20 cellular contexts compared by ENCODE assay signal in the genomic region with DNA sequence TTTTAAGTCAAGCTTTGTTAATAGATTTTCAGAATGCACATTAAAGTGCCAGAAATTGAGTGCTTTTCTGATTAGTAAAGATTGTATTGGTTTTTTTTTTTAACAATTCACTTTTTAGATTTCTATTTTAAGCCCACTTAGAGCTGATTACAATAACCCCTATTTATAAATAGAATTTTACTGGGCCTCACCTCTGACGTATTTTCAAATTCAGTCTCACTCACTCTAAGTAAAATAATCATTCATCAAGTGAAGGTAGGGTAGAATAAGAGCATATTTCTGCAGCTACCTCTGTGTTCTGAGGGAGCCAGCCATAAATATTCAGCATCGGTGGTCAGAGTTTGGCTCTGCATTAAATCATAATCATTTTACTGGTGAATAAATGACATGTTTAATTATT.
DNase-seq lines count a peak whose midpoint lies in the region; ATAC-seq and TF ChIP-seq lines count a peak whose summit lies in the region.
"Had no signal": no experiment of that assay in that cellular context is flagged by ENCODE, and none has a peak within 500 bp of the region (broad histone marks: within the 10 kb centered on the region; RNA-seq: fewer than 3 reads in every experiment).

No MANE protein-coding gene starts in this region.

- H2AFZ ChIP-seq in neural progenitor cell (replicated peaks) = no peak overlapping the region
- H2AFZ ChIP-seq: GM23248 had no signal

- H3K4me1 ChIP-seq in heart right ventricle (peaks cover 0 to 29% (median 0%) of the 10 kb centered on the region in 9 donors), neural progenitor cell (peaks cover 47% of the 10 kb centered on the region)
- H3K4me1 ChIP-seq: Caco-2 had no signal

- H3K4me3 ChIP-seq in heart right ventricle (no peak overlapping the region), neural progenitor cell (no peak overlapping the region)
- H3K4me3 ChIP-seq: BLaER1, GM23248 had no signal

- H3K27me3 ChIP-seq in heart right ventricle (no peaks in the 10 kb centered on the region), neural progenitor cell (no peaks in the 10 kb centered on the region)
- H3K27me3 ChIP-seq: BLaER1 had no signal

- intact Hi-C loops in Right ventricle myocardium inferior (cut with DNase I) = no loop called here
- intact Hi-C loops in left cardiac atrium (cut with DNase I) = no loop called here
- intact Hi-C loops in heart right ventricle (cut with DNase I) = no loop called here
- intact Hi-C loops in cardiac septum (cut with DNase I) = no loop called here

- peaks cover 22% of the 10 kb centered on the region for H4K20me1 ChIP-seq in neural progenitor cell (ENCODE audit: low read depth)

- no peak overlapping the region for H3K4me3 Mint-ChIP-seq in chondrocyte (ENCODE audit: unreplicated experiment)
- no peak overlapping the region for H3K4me3 Mint-ChIP-seq in neural progenitor cell
- H3K4me3 Mint-ChIP-seq: B cell; CD4-positive, CD25-positive, alpha-beta regulatory T cell; CD8-positive, alpha-beta T cell; H9 had no signal

- WGBS in heart right ventricle, 2 donors = 51 to 69% methylated on average over 2 of the region's 2 CpGs

- no peak for TF ChIP-seq CTCF in heart right ventricle (IDR thresholded peaks at IDR 0.05)
- TF ChIP-seq CTCF in chondrocyte (IDR thresholded peaks at IDR 0.05) = no peak
- no peak for TF ChIP-seq CTCF in neural progenitor cell (IDR thresholded peaks at IDR 0.05)

- H3K36me3 Mint-ChIP-seq in chondrocyte (ENCODE audit: low read depth) = peaks cover 5% of the 10 kb centered on the region
- H3K36me3 Mint-ChIP-seq in neural progenitor cell = no peaks in the 10 kb centered on the region
- H3K36me3 Mint-ChIP-seq: CD4-positive, CD25-positive, alpha-beta regulatory T cell; CD8-positive, alpha-beta T cell had no signal

- H3K27ac ChIP-seq in heart right ventricle = peak overlapping the region in 2 of 10 donors; percentile 1 to 19
- H3K27ac ChIP-seq in neural progenitor cell = peak overlapping the region; percentile 6
- H3K27ac ChIP-seq: 22Rv1, BLaER1, C4-2B, GM23248 had no signal

- peaks cover 50% of the 10 kb centered on the region for H3K4me1 Mint-ChIP-seq in chondrocyte (ENCODE audit: low read depth)
- H3K4me1 Mint-ChIP-seq in neural progenitor cell = peaks cover 19% of the 10 kb centered on the region
- H3K4me1 Mint-ChIP-seq: B cell; CD4-positive, CD25-positive, alpha-beta regulatory T cell had no signal

- H3K9me3 ChIP-seq in heart right ventricle = peaks cover 0 to 5% (median 0%) of the 10 kb centered on the region in 11 donors
- H3K9me3 ChIP-seq in neural progenitor cell (ENCODE audit: low read depth) = peaks cover 6% of the 10 kb centered on the region
- H3K9me3 ChIP-seq: BLaER1, Caco-2 had no signal

- ATAC-seq in Right ventricle myocardium inferior (peak; percentile 20), left cardiac atrium (no peak), heart right ventricle (peak in 6 of 8 donors; percentile 48 to 77 (median 59)), HG02798 (IDR thresholded peaks at IDR 0.05; ENCODE audit: poor library complexity, unreplicated experiment) (no peak)
- no peak for ATAC-seq in activated CD4-positive, CD25-positive, alpha-beta regulatory T cell treated with anti-CD3 and anti-CD28 coated beads, Interleukin-2, amount 50 U/mL, for 24 hours
- ATAC-seq: CD8-positive, alpha-beta T cell; HCT116 had no signal

- no peak overlapping the region for H3K4me2 ChIP-seq in neural progenitor cell
- H3K4me2 ChIP-seq: BLaER1 had no signal

- H3F3A ChIP-seq in neural progenitor cell (ENCODE audit: low read depth) = peaks cover 19% of the 10 kb centered on the region

- H3K36me3 ChIP-seq in heart right ventricle = no peaks in the 10 kb centered on the region
- no peaks in the 10 kb centered on the region for H3K36me3 ChIP-seq in neural progenitor cell
- H3K36me3 ChIP-seq: BLaER1 had no signal

- no peaks in the 10 kb centered on the region for H3K27me3 Mint-ChIP-seq in chondrocyte (ENCODE audit: low read depth)
- H3K27me3 Mint-ChIP-seq in neural progenitor cell (ENCODE audit: insufficient read depth, low read depth) = no peaks in the 10 kb centered on the region

- H3K9me3 Mint-ChIP-seq in chondrocyte (ENCODE audit: low read depth) (no peaks in the 10 kb centered on the region), neural progenitor cell (peaks cover 4% of the 10 kb centered on the region)
- H3K9me3 Mint-ChIP-seq: CD8-positive, alpha-beta T cell had no signal

- H3K27ac Mint-ChIP-seq in chondrocyte (ENCODE audit: unreplicated experiment) = peak overlapping the region; percentile 2
- no peak overlapping the region for H3K27ac Mint-ChIP-seq in neural progenitor cell
- H3K27ac Mint-ChIP-seq: B cell; CD4-positive, CD25-positive, alpha-beta regulatory T cell; CD8-positive, alpha-beta T cell; H9 had no signal

- H3K9ac ChIP-seq in neural progenitor cell = no peak overlapping the region
- H3K9ac ChIP-seq: BLaER1, GM23248 had no signal

- peaks cover 67% of the 10 kb centered on the region for H3K79me2 ChIP-seq in neural progenitor cell (ENCODE audit: low read depth)

- DNase-seq in Right ventricle myocardium inferior (ENCODE audit: missing footprints) = no peak
- DNase-seq in left cardiac atrium = no peak
- DNase-seq in heart right ventricle = no peak
- no peak for DNase-seq in cardiac septum (ENCODE audit: low spot score)
- DNase-seq in chondrocyte (ENCODE audit: low spot score) = no peak
- no peak for DNase-seq in neural progenitor cell (ENCODE audit: low spot score)
- DNase-seq: Caco-2; CD4-positive, CD25-positive, alpha-beta regulatory T cell; CD8-positive, alpha-beta T cell; DMS153; DND-41; GM23248; H9 had no signal

Comparison
In these comparisons a context has a peak if more than half of its experiments do, and no peak if none do; other contexts are left out.
1. ATAC-seq: peak in Right ventricle myocardium inferior (single experiment) and heart right ventricle (6 of 8); none in left cardiac atrium (0 of 2), activated CD4-positive, CD25-positive, alpha-beta regulatory T cell treated with anti-CD3 and anti-CD28 coated beads, Interleukin-2, amount 50 U/mL, for 24 hours (0 of 2) and HG02798 (single experiment).